In genomic region chr5:78997090-78997489, GRCh38 we compare ENCODE assay signal across 21 cellular contexts.
"Had no signal": no experiment of that assay in that cellular context is flagged by ENCODE, and none has a peak within 500 bp of the region (broad histone marks: within the 10 kb centered on the region; RNA-seq: fewer than 3 reads in every experiment).

No MANE protein-coding gene starts in this region.

- H3K4me3 ChIP-seq: SJSA1, SK-N-MC had no signal

- DNase-seq: IMR-90, Kasumi-1, MM.1S, NCI-H1092 treated with DMSO at 0.1 percent for 48 hours, NCI-H1436, NCI-H187, NCI-H2029 treated with DMSO at 0.1 percent for 48 hours, NCI-H2171, NCI-H226, NCI-H446, NCI-H510A, NCI-H524 treated with DMSO at 0.1 percent for 48 hours, NCI-H69, NCI-H774, Right ventricle myocardium superior, RPMI8226, SIG-M5 had no signal

- ATAC-seq: HepG2 had no signal

- H3K27me3 ChIP-seq: SJSA1 had no signal

- H3K36me3 ChIP-seq: SJSA1 had no signal

- FAIRE-seq: HepG2 had no signal

- H3K4me2 ChIP-seq: KMS-11 had no signal

- H3K9me3 ChIP-seq: SJSA1 had no signal

- H3K9ac ChIP-seq: KMS-11 had no signal

- H3K27ac ChIP-seq: KMS-11, SJSA1, SK-N-MC had no signal
